Comparison of ENCODE assay signal across 8 cellular contexts in genomic region chr15:86403221-86403620, GRCh38.
"Had no signal": no experiment of that assay in that cellular context is flagged by ENCODE, and none has a peak within 500 bp of the region (broad histone marks: within the 10 kb centered on the region; RNA-seq: fewer than 3 reads in every experiment).

No MANE protein-coding gene starts in this region.

- H3K4me3 ChIP-seq: GM23248, GM23338, HAP-1 had no signal

- H3K9ac ChIP-seq: GM23248 had no signal

- H3K9me3 Mint-ChIP-seq: GM23338, H9 had no signal

- H3K36me3 ChIP-seq: HAP-1 had no signal

- H3K4me3 Mint-ChIP-seq: GM23338, H9, HFFc6 had no signal

- H3K9me3 ChIP-seq: HAP-1 had no signal

- DNase-seq: GM23248, GOT3, H7, H9, HCEC 1CT, HFFc6 had no signal

- H3K27ac Mint-ChIP-seq: GM23338, H9, HFFc6 had no signal

- H3K27ac ChIP-seq: GM23248 had no signal
